In genomic region chr2:182876653-182877052, GRCh38 we compare ENCODE assay signal across 2 cellular contexts. TPM values are rescaled to one million over a fixed set of nuclear protein-coding genes. Genes with fewer than 3 reads are reported as not detected.
"Had no signal": no experiment of that assay in that cellular context is flagged by ENCODE, and none has a peak within 500 bp of the region (broad histone marks: within the 10 kb centered on the region; RNA-seq: fewer than 3 reads in every experiment).

No MANE protein-coding gene starts in this region.

RNA-seq across cellular contexts. Expression of gene FRZB, which starts 10.2 kb away (rescaled TPM):
- total RNA-seq: OCI-LY7, SK-MEL-5 had no signal
